In genomic region chr5:169656125-169656990, GRCh38 we compare ENCODE assay signal across 9 cellular contexts. TPM values are rescaled to one million over a fixed set of nuclear protein-coding genes. Genes with fewer than 3 reads are reported as not detected.
A peak's percentile ranks its signal among the peaks of the same experiment; 100 is the strongest.
DNase-seq lines count a peak whose midpoint lies in the region; ATAC-seq and TF ChIP-seq lines count a peak whose summit lies in the region.
"Had no signal": no experiment of that assay in that cellular context is flagged by ENCODE, and none has a peak within 500 bp of the region (broad histone marks: within the 10 kb centered on the region; RNA-seq: fewer than 3 reads in every experiment).

No MANE protein-coding gene starts in this region.

- H3K4me1 ChIP-seq in right atrium auricular region (peaks cover 0 to 10% of the 10 kb centered on the region in 2 donors), upper lobe of right lung (peaks cover 3% of the 10 kb centered on the region)

- H3K36me3 Mint-ChIP-seq in T-helper 17 cell (ENCODE audit: low read depth) = peaks cover 7% of the 10 kb centered on the region

- TF ChIP-seq CTCF in right atrium auricular region (IDR thresholded peaks at IDR 0.05) (no peak), upper lobe of right lung (IDR thresholded peaks at IDR 0.05) (no peak)

- ATAC-seq in Right ventricle myocardium superior (ENCODE audit: poor library complexity) (peak; percentile 52), HG02852 (IDR thresholded peaks at IDR 0.05; ENCODE audit: unreplicated experiment) (peak; percentile 78), T-helper 17 cell (peak; percentile 45), upper lobe of right lung (peak; percentile 32)
- ATAC-seq: left lobe of liver had no signal

- H3K27ac Mint-ChIP-seq in T-helper 17 cell = peak overlapping the region; percentile 89

- H3K36me3 ChIP-seq in right atrium auricular region = no peaks in the 10 kb centered on the region
- H3K36me3 ChIP-seq in upper lobe of right lung = no peaks in the 10 kb centered on the region

- H3K27me3 ChIP-seq in right atrium auricular region = no peaks in the 10 kb centered on the region
- no peaks in the 10 kb centered on the region for H3K27me3 ChIP-seq in upper lobe of right lung

- H3K4me1 Mint-ChIP-seq in T-helper 17 cell = peaks cover 53% of the 10 kb centered on the region

- no peaks in the 10 kb centered on the region for H3K9me3 ChIP-seq in right atrium auricular region
- H3K9me3 ChIP-seq in T-helper 17 cell (ENCODE audit: control insufficient read depth, low read length, poor library complexity, severe bottlenecking) = no peaks in the 10 kb centered on the region
- H3K9me3 ChIP-seq in upper lobe of right lung = no peaks in the 10 kb centered on the region

- H3K4me3 ChIP-seq in right atrium auricular region = no peak overlapping the region
- H3K4me3 ChIP-seq in upper lobe of right lung = no peak overlapping the region

- intact Hi-C loops in Right ventricle myocardium superior (cut with DNase I) (no loop called here), upper lobe of right lung (cut with DNase I) (no loop called here)

- no peak overlapping the region for H3K4me3 Mint-ChIP-seq in T-helper 17 cell

- H3K27ac ChIP-seq in right atrium auricular region (no peak overlapping the region), upper lobe of right lung (no peak overlapping the region)

- peak; percentile 51 for DNase-seq in Right ventricle myocardium superior
- no peak for DNase-seq in right atrium auricular region (ENCODE audit: low spot score)
- DNase-seq in T-helper 17 cell = no peak
- no peak for DNase-seq in upper lobe of right lung
- no peak for DNase-seq in activated gamma-delta T cell treated with Interleukin-2 at 50 U/mL for 16 hours
- no peak for DNase-seq in GDM1 (lab: John Stamatoyannopoulos, UW)
- no peak for DNase-seq in NCI-H748 treated with DMSO at 0.1 percent for 48 hours (lab: John Stamatoyannopoulos, UW)

- H3K27me3 Mint-ChIP-seq in T-helper 17 cell = no peaks in the 10 kb centered on the region

RNA-seq across cellular contexts. Expression of gene DOCK2, which starts 19.3 kb away (rescaled TPM):
- total RNA-seq in Right ventricle myocardium superior (6.3 TPM), right atrium auricular region (1 to 10 TPM; 3.7 to 5.4 TPM), T-helper 17 cell (100 to 1,000 TPM; 249 to 284 TPM), upper lobe of right lung (65.4 TPM)
